25 cellular contexts compared by ENCODE assay signal in the genomic region with DNA sequence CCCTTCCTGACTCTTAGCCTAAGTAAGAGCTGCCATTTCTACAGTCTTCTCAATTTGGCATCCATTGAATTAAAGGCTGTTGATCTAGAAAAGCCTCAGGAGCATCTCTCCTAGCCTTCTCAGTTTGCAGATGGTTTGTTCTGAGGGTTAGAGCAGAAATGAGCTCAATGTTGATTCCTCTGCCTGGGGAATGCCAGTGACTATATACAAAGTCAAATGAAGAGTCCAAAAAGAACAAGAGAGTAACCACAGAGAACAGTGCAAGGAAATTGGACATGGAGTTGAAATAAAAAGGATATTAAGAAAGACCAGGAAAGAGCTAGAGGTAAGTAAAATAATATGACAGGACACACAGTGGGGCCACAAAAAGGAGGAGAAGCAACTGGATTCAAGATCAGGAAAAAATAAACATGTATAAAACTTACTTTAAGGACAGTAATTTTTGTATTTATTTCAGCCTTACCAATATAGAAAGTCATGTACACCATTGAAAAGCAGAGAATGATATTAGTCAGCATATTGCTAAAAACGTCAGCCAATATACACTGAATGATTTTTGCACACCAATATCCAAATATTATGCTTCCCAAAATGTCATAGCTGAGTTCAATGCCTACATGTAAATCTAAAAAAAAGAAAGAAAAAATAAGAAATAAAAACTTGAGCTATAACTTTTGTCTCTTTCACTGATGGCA. TPM values are rescaled to one million over a fixed set of nuclear protein-coding genes. Genes with fewer than 3 reads are reported as not detected.
"Had no signal": no experiment of that assay in that cellular context is flagged by ENCODE, and none has a peak within 500 bp of the region (broad histone marks: within the 10 kb centered on the region; RNA-seq: fewer than 3 reads in every experiment).

No MANE protein-coding gene starts in this region.

- DNase-seq: activated CD4-positive, CD25-positive, alpha-beta regulatory T cell treated with anti-CD3 and anti-CD28 coated beads, Interleukin-2, amount 50 U/mL, for 72 hours; activated effector memory CD4-positive, alpha-beta T cell treated with Interleukin-2 at 50 U/mL for 16 hours; activated naive CD4-positive, alpha-beta T cell treated with anti-CD3 and anti-CD28 coated beads for 36 hours; cerebellar nuclear complex; glutamatergic neuron; immature natural killer cell; lower lobe of right lung; mesendoderm; mucosa of descending colon; posterior cingulate gyrus; right lobe of liver; stimulated activated CD4-positive, alpha-beta T cell treated with anti-CD3 and anti-CD28 coated beads, Interleukin-1b, Interleukin-23, amount 100 ng/mL, for 48 hours; WERI-Rb-1 had no signal

- H3K27ac Mint-ChIP-seq: activated naive CD4-positive, alpha-beta T cell treated with anti-CD3 and anti-CD28 coated beads for 36 hours; immature natural killer cell; type B pancreatic cell had no signal

- H3K9me3 Mint-ChIP-seq: immature natural killer cell, neural crest cell, type B pancreatic cell had no signal

- H3K4me1 Mint-ChIP-seq: immature natural killer cell had no signal

- H3K36me3 Mint-ChIP-seq: immature natural killer cell, type B pancreatic cell had no signal

- ATAC-seq: left lobe of liver, lower lobe of right lung, mucosa of descending colon, right lobe of liver had no signal

- H3K4me3 Mint-ChIP-seq: activated naive CD4-positive, alpha-beta T cell treated with anti-CD3 and anti-CD28 coated beads for 36 hours; immature natural killer cell; neural crest cell; type B pancreatic cell had no signal

- H3K27me3 Mint-ChIP-seq: type B pancreatic cell had no signal

RNA-seq across cellular contexts. Expression of gene SLC9C2, which starts 21.3 kb away (rescaled TPM):
- total RNA-seq: activated CD8-positive, alpha-beta memory T cell treated with anti-CD3 and anti-CD28 coated beads for 36 hours; activated naive CD4-positive, alpha-beta T cell treated with anti-CD3 and anti-CD28 coated beads for 36 hours; esophagus muscularis mucosa; kidney epithelial cell; left lobe of liver; mucosa of descending colon; right lobe of liver; T-helper 2 cell treated with Interferon-gamma antibody and Interleukin-4, amounts not matched to agents 100 ng/mL and 5 ng/mL, for 36 hours; thoracic aorta; vagina had no signal

RNA-seq across cellular contexts. Expression of gene TEX50, which starts 53.6 kb away (rescaled TPM):
- total RNA-seq: activated CD8-positive, alpha-beta memory T cell treated with anti-CD3 and anti-CD28 coated beads for 36 hours; activated naive CD4-positive, alpha-beta T cell treated with anti-CD3 and anti-CD28 coated beads for 36 hours; esophagus muscularis mucosa; frontal cortex; hepatocyte; kidney epithelial cell; left lobe of liver; lower lobe of right lung; mucosa of descending colon; neural crest cell; omental fat pad; right lobe of liver; T-helper 2 cell treated with Interferon-gamma antibody and Interleukin-4, amounts not matched to agents 100 ng/mL and 5 ng/mL, for 36 hours; thoracic aorta; vagina had no signal
